ENCODE assay signal across 10 cellular contexts in the genomic region with DNA sequence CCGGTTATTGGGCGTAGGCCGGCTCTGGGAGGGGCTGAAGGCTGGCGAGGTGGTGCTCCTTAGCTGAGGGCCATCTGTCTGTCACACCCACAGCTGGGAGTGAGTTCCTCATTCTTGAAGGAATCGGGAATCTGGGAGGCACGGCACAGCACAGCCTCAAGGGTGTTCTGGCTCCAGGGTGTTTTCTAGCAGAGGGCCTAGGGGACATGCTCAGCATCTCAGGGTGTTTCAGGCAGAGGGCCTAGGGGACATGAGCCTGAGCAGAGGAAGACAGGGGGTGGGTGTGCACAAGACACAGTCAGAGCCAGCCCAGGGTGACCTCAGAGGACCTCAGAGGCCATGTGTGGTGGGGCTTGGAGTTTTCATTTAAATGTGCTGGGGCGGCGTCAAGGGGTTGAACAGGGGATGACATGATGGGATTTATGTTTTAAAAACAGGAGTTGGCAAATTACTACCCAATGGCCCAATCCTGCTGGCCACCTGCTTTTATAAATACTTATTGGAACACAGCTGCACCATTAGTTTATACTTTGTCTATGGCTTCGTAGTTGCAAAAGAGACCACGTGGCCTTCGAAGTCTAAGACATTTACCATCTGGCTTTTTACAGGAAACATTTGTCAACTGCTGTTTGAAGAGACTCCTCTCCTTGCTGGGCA.
DNase-seq lines count a peak whose midpoint lies in the region; ATAC-seq and TF ChIP-seq lines count a peak whose summit lies in the region.
"Had no signal": no experiment of that assay in that cellular context is flagged by ENCODE, and none has a peak within 500 bp of the region (broad histone marks: within the 10 kb centered on the region; RNA-seq: fewer than 3 reads in every experiment).

No MANE protein-coding gene starts in this region.

- H3K4me2 ChIP-seq in BLaER1: peak overlapping the region; percentile 77
- H3K4me2 ChIP-seq: KMS-11 had no signal

- H3K4me3 ChIP-seq in BLaER1 (no peak overlapping the region; the same call in 1 of the 2 replicates), esophagus squamous epithelium (no peak overlapping the region)

- DNase-seq in LHCN-M2 (ENCODE audit: low read depth): peak; percentile 82
- no peak for DNase-seq in esophagus squamous epithelium (lab: John Stamatoyannopoulos, UW)
- no peak for DNase-seq in nephron progenitor cell
- DNase-seq in progenitor cell of endocrine pancreas (ENCODE audit: low spot score, unreplicated experiment): no peak
- DNase-seq: GOT3 had no signal

- H3K27ac Mint-ChIP-seq in nephron progenitor cell (peak overlapping the region; percentile 77), progenitor cell of endocrine pancreas (no peak overlapping the region)

- peaks cover 37% of the 10 kb centered on the region for H3K4me1 ChIP-seq in BLaER1
- H3K4me1 ChIP-seq in esophagus squamous epithelium: peaks cover 10 to 62% (median 48%) of the 10 kb centered on the region in 3 donors

- no peak for TF ChIP-seq POLR2A in esophagus squamous epithelium (IDR thresholded peaks at IDR 0.05)

- H3K9me3 Mint-ChIP-seq in nephron progenitor cell: peaks cover 3% of the 10 kb centered on the region
- H3K9me3 Mint-ChIP-seq in progenitor cell of endocrine pancreas (ENCODE audit: low read depth): peaks cover 4% of the 10 kb centered on the region

- no peaks in the 10 kb centered on the region for H3K36me3 ChIP-seq in BLaER1
- no peaks in the 10 kb centered on the region for H3K36me3 ChIP-seq in esophagus squamous epithelium

- H3K4me3 Mint-ChIP-seq in nephron progenitor cell: no peak overlapping the region
- no peak overlapping the region for H3K4me3 Mint-ChIP-seq in progenitor cell of endocrine pancreas (ENCODE audit: low read depth)

- H3K27ac ChIP-seq in BLaER1 (peak overlapping the region; percentile 70), esophagus squamous epithelium (peak overlapping the region; percentile 57 to 88 (median 78))
- H3K27ac ChIP-seq: KMS-11 had no signal

- no peak overlapping the region for H3K9ac ChIP-seq in BLaER1
- H3K9ac ChIP-seq: KMS-11 had no signal

- H3K4me1 Mint-ChIP-seq in nephron progenitor cell (peaks cover 65% of the 10 kb centered on the region), progenitor cell of endocrine pancreas (ENCODE audit: low read depth) (no peaks in the 10 kb centered on the region)

- H3K27me3 Mint-ChIP-seq in nephron progenitor cell (ENCODE audit: low read depth, poor library complexity) (peaks cover 17% of the 10 kb centered on the region), progenitor cell of endocrine pancreas (peaks cover 28% of the 10 kb centered on the region)

- H3K27me3 ChIP-seq in BLaER1: no peaks in the 10 kb centered on the region
- H3K27me3 ChIP-seq in esophagus squamous epithelium: no peaks in the 10 kb centered on the region

- no peak for ATAC-seq in HG03469 (IDR thresholded peaks at IDR 0.05; ENCODE audit: unreplicated experiment)
- no peak for ATAC-seq in HG02571 (IDR thresholded peaks at IDR 0.05; ENCODE audit: unreplicated experiment)
- no peak for ATAC-seq in GM18517 (IDR thresholded peaks at IDR 0.05; ENCODE audit: unreplicated experiment)

- no peak for TF ChIP-seq CTCF in esophagus squamous epithelium (IDR thresholded peaks at IDR 0.05)
- no peak for TF ChIP-seq CTCF in nephron progenitor cell (IDR thresholded peaks at IDR 0.05)
- no peak for TF ChIP-seq CTCF in progenitor cell of endocrine pancreas (IDR thresholded peaks at IDR 0.05; ENCODE audit: unreplicated experiment)

- H3K9me3 ChIP-seq in BLaER1 (no peaks in the 10 kb centered on the region), esophagus squamous epithelium (no peaks in the 10 kb centered on the region)

- H4K20me1 ChIP-seq in BLaER1: 0 out of 2 replicates have a peak, but pooled peaks cover 5% of the 10 kb centered on the region

- H3K36me3 Mint-ChIP-seq in nephron progenitor cell (ENCODE audit: low read depth): no peaks in the 10 kb centered on the region
- H3K36me3 Mint-ChIP-seq in progenitor cell of endocrine pancreas (ENCODE audit: insufficient read depth): no peaks in the 10 kb centered on the region

- 64 to 74% methylated on average over 5 to 7 of the region's 11 CpGs for WGBS in esophagus squamous epithelium, 2 donors

- intact Hi-C loops in esophagus squamous epithelium (cut with DNase I): loop anchor here (10.0 kb wide), 1 partner anchor 390 kb away; no protein-coding TSS in a partner anchor
